Comparison of ENCODE assay signal across 8 cellular contexts in the genomic region with DNA sequence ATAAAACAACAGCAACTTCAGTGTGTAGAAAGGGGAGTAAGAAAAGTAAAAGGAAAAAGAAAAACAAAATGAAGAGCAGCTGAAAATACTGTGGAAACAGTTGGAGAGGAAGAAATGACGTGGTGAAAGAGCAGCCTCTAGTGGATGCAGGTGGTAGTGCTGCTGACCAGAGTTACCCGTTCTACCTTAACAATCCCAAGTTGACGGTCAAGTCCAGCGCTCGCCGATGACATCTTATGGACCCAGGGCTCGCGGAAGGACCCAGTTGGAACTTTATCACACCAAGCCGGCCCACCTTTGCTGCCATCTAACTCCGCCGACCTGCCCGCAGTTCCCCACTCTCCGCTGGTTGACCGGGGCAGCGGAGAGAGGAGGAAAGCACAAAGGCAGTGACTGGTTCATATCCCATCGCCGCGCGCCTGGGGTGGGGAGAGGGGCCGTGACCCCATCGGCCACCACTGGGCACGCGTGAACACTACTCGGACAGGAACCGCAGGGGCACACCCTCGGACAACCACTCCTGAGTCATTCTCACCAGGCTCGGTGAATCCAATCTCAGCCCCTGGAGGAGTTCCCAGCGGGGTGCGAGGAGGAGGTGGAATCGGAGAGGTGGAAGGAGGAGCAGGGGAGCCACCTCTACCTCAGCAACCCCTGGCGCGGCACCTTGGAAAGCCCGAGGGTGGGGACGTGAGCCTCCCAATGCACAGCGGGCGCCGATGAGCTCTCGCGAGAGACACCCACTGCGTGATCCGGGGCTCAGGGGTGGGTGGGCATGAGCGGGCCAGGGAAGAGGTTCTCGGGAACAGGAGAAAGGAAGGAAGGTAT.
DNase-seq lines count a peak whose midpoint lies in the region; ATAC-seq, FAIRE-seq and TF ChIP-seq lines count a peak whose summit lies in the region.
"Not testable (repeated sequence)": the region's sequence is repeated elsewhere in the genome, so short reads cannot be mapped to it uniquely, and the experiment has no call there.

No MANE protein-coding gene starts in this region.

- H3K4me3 ChIP-seq in A549, result 0 out of 3 replicates have a peak overlapping the region, but pooled peaks have one; percentile 33

- not testable (repeated sequence) for TF ChIP-seq EP300 in A549 (IDR thresholded peaks at IDR 0.05)

- POLR2A ChIA-PET in A549 (lab: Yijun Ruan, JAX), result not testable (repeated sequence)

- not testable (repeated sequence) for TF ChIP-seq CTCF in A549 (IDR thresholded peaks at IDR 0.05); endothelial cell (IDR thresholded peaks at IDR 0.05; ENCODE audit: unreplicated experiment)

- H3K4me1 Mint-ChIP-seq in T-helper 2 cell treated with Interferon-gamma antibody and Interleukin-4, amounts not matched to agents 5 μg/mL and 100 μg/mL, for 36 hours (ENCODE audit: low read depth); activated T-helper 2 cell treated with anti-CD3 and anti-CD28 coated beads, Interferon-gamma antibody, Interleukin-2, Interleukin-4, amounts not matched to agents 10 μg/mL and 5 μg/mL and 100 μg/mL, durations not matched to agents 14 hours and 24 hours and 36 hours (ENCODE audit: low read depth); endothelial cell (ENCODE audit: unreplicated experiment); memory B cell: not testable (repeated sequence)

- not testable (repeated sequence) for TF ChIP-seq POLR2A in A549 (IDR thresholded peaks at IDR 0.05; ENCODE audit: low read length)

- H3K27ac Mint-ChIP-seq in T-helper 2 cell treated with Interferon-gamma antibody and Interleukin-4, amounts not matched to agents 5 μg/mL and 100 μg/mL, for 36 hours; activated T-helper 2 cell treated with anti-CD3 and anti-CD28 coated beads, Interferon-gamma antibody, Interleukin-2, Interleukin-4, amounts not matched to agents 10 μg/mL and 5 μg/mL and 100 μg/mL, durations not matched to agents 14 hours and 24 hours and 36 hours; endothelial cell (ENCODE audit: unreplicated experiment); memory B cell: not testable (repeated sequence)

- CTCF ChIA-PET in A549 (lab: Yijun Ruan, JAX), result not testable (repeated sequence)

- H3K4me3 Mint-ChIP-seq in T-helper 2 cell treated with Interferon-gamma antibody and Interleukin-4, amounts not matched to agents 5 μg/mL and 100 μg/mL, for 36 hours, result peak overlapping the region; percentile 42
- H3K4me3 Mint-ChIP-seq in activated T-helper 2 cell treated with anti-CD3 and anti-CD28 coated beads, Interferon-gamma antibody, Interleukin-2, Interleukin-4, amounts not matched to agents 10 μg/mL and 5 μg/mL and 100 μg/mL, durations not matched to agents 14 hours and 24 hours and 36 hours (ENCODE audit: low read depth), result peak overlapping the region; percentile 64
- H3K4me3 Mint-ChIP-seq in endothelial cell (ENCODE audit: unreplicated experiment) (peak overlapping the region; percentile 80), memory B cell (peak overlapping the region; percentile 29)

- not testable (repeated sequence) for H3K4me1 ChIP-seq in A549

- WGBS in A549 (ENCODE audit: missing lambda C conversion rate), result no CpG with 5 or more reads among the region's 43 CpGs

- not testable (repeated sequence) for H3K9me3 Mint-ChIP-seq in T-helper 2 cell treated with Interferon-gamma antibody and Interleukin-4, amounts not matched to agents 5 μg/mL and 100 μg/mL, for 36 hours; activated T-helper 2 cell treated with anti-CD3 and anti-CD28 coated beads, Interferon-gamma antibody, Interleukin-2, Interleukin-4, amounts not matched to agents 10 μg/mL and 5 μg/mL and 100 μg/mL, durations not matched to agents 14 hours and 24 hours and 36 hours; endothelial cell (ENCODE audit: unreplicated experiment); memory B cell

- DNase-seq in A549 (ENCODE audit: low read depth in 1 of 2, low spot score in 1 of 2); GM19239 (ENCODE audit: insufficient read length, low spot score); activated T-helper 2 cell treated with anti-CD3 and anti-CD28 coated beads, Interferon-gamma antibody, Interleukin-2, Interleukin-4, amounts not matched to agents 10 μg/mL and 5 μg/mL and 100 μg/mL, durations not matched to agents 14 hours and 24 hours and 36 hours (ENCODE audit: low spot score); memory B cell (ENCODE audit: low spot score in 2 of 2): not testable (repeated sequence)
- peak; percentile 1 for DNase-seq in T-helper 2 cell treated with Interferon-gamma antibody and Interleukin-4, amounts not matched to agents 5 μg/mL and 100 μg/mL, for 36 hours (ENCODE audit: low spot score)
- DNase-seq in endothelial cell (ENCODE audit: low spot score), result peak; percentile 12

- not testable (repeated sequence) for TF ChIP-seq RAD21 in A549 (conservative IDR thresholded peaks at IDR 0.05 in 1 of 2, IDR thresholded peaks at IDR 0.05 in 1 of 2)

- peak overlapping the region; percentile 54 to 71; a peak in 1 of 6 replicates for H3K27ac ChIP-seq in A549

- ATAC-seq in A549 (peak; percentile 91), HG02623 (IDR thresholded peaks at IDR 0.05; ENCODE audit: unreplicated experiment) (peak; percentile 85), HG03439 (IDR thresholded peaks at IDR 0.05; ENCODE audit: unreplicated experiment) (peak; percentile 79)
- not testable (repeated sequence) for ATAC-seq in memory B cell (ENCODE audit: low read depth)

- FAIRE-seq in A549 (lab: Jason Lieb, UNC), result not testable (repeated sequence)
- peak; percentile 83 for FAIRE-seq in GM19239 (lab: Jason Lieb, UNC)

- intact Hi-C loops in activated T-helper 2 cell treated with anti-CD3 and anti-CD28 coated beads, Interferon-gamma antibody, Interleukin-2, Interleukin-4, amounts not matched to agents 10 μg/mL and 5 μg/mL and 100 μg/mL, durations not matched to agents 14 hours and 24 hours and 36 hours (cut with micrococcal nuclease), result not testable (repeated sequence)

- H3K4me2 ChIP-seq in A549, result not testable (repeated sequence)

- H3K36me3 Mint-ChIP-seq in T-helper 2 cell treated with Interferon-gamma antibody and Interleukin-4, amounts not matched to agents 5 μg/mL and 100 μg/mL, for 36 hours (ENCODE audit: low read depth); activated T-helper 2 cell treated with anti-CD3 and anti-CD28 coated beads, Interferon-gamma antibody, Interleukin-2, Interleukin-4, amounts not matched to agents 10 μg/mL and 5 μg/mL and 100 μg/mL, durations not matched to agents 14 hours and 24 hours and 36 hours (ENCODE audit: low read depth); endothelial cell (ENCODE audit: low read depth, unreplicated experiment); memory B cell: not testable (repeated sequence)

- not testable (repeated sequence) for H3K9me3 ChIP-seq in A549

- not testable (repeated sequence) for H3K27me3 Mint-ChIP-seq in T-helper 2 cell treated with Interferon-gamma antibody and Interleukin-4, amounts not matched to agents 5 μg/mL and 100 μg/mL, for 36 hours (ENCODE audit: low read depth); activated T-helper 2 cell treated with anti-CD3 and anti-CD28 coated beads, Interferon-gamma antibody, Interleukin-2, Interleukin-4, amounts not matched to agents 10 μg/mL and 5 μg/mL and 100 μg/mL, durations not matched to agents 14 hours and 24 hours and 36 hours (ENCODE audit: low read depth); endothelial cell (ENCODE audit: unreplicated experiment); memory B cell

Comparison
In these comparisons a context has a peak if more than half of its experiments do, and no peak if none do; other contexts are left out.
1. H3K4me3 Mint-ChIP-seq: peak in every context shown above with its lines; median percentile 80 in endothelial cell; 64 in activated T-helper 2 cell treated with anti-CD3 and anti-CD28 coated beads, Interferon-gamma antibody, Interleukin-2, Interleukin-4, amounts not matched to agents 10 μg/mL and 5 μg/mL and 100 μg/mL, durations not matched to agents 14 hours and 24 hours and 36 hours; 42 in T-helper 2 cell treated with Interferon-gamma antibody and Interleukin-4, amounts not matched to agents 5 μg/mL and 100 μg/mL, for 36 hours; 29 in memory B cell.